ENCODE assay signal across 17 cellular contexts in the genomic region with DNA sequence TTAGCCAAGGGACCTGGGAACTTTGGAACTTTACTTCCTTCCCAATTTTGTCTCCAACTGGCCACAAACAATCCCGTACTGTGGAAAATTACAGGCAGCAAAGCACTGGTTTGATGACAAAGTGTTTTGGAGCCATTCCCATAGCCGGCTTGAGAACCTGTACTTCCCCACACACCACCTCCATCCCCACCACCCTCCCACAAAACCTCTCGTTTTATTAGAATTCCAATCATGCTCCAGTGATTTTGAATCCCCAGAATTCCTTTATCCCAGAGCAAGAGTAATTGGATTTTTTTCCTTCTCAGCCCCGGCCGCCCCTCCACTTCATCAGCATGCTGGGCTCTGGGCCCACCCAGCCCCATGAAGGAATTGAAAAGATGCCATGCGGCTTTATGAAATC.
DNase-seq lines count a peak whose midpoint lies in the region; ATAC-seq and TF ChIP-seq lines count a peak whose summit lies in the region.
"Had no signal": no experiment of that assay in that cellular context is flagged by ENCODE, and none has a peak within 500 bp of the region (broad histone marks: within the 10 kb centered on the region; RNA-seq: fewer than 3 reads in every experiment).

No MANE protein-coding gene starts in this region.

- H3K36me3 Mint-ChIP-seq in neural progenitor cell = no peaks in the 10 kb centered on the region

- no peaks in the 10 kb centered on the region for H3K36me3 ChIP-seq in neural progenitor cell
- H3K36me3 ChIP-seq: gastrocnemius medialis had no signal

- H4K20me1 ChIP-seq in neural progenitor cell (ENCODE audit: low read depth) = no peaks in the 10 kb centered on the region

- ATAC-seq in GM21529 (IDR thresholded peaks at IDR 0.05; ENCODE audit: unreplicated experiment) (no peak), Right ventricle myocardium inferior (no peak)
- ATAC-seq: gastrocnemius medialis, psoas muscle had no signal

- intact Hi-C loops in Right ventricle myocardium inferior (cut with DNase I) = no loop called here

- no peak overlapping the region for H3K4me3 Mint-ChIP-seq in neural progenitor cell
- H3K4me3 Mint-ChIP-seq: naive B cell; stimulated activated naive CD8-positive, alpha-beta T cell treated with anti-CD3 and anti-CD28 coated beads, Interleukin-15, Interleukin-2, amounts not matched to agents 100 ng/mL and 50 ng/mL, for 24 hours had no signal

- H2AFZ ChIP-seq in neural progenitor cell (replicated peaks) = no peak overlapping the region

- H3K9ac ChIP-seq in neural progenitor cell = no peak overlapping the region

- DNase-seq in AG09309 (ENCODE audit: low read depth) (peak; percentile 93), HT1080 (ENCODE audit: low read depth) (peak; percentile 32), amniotic epithelial cell (ENCODE audit: low read depth) (peak; percentile 13), neural progenitor cell (ENCODE audit: low spot score) (peak; percentile 73), erythroblast (lab: John Stamatoyannopoulos, UW) (no peak), Right ventricle myocardium inferior (ENCODE audit: missing footprints) (no peak)
- no peak for DNase-seq in activated CD4-positive, CD25-positive, alpha-beta regulatory T cell treated with anti-CD3 and anti-CD28 coated beads, Interleukin-2, amount 50 U/mL, for 72 hours
- DNase-seq: gastrocnemius medialis; H7; naive B cell; NCI-H1930; NCI-H524 treated with DMSO at 0.1 percent for 48 hours; psoas muscle; stimulated activated CD4-positive, alpha-beta T cell treated with anti-CD3 and anti-CD28 coated beads, Interleukin-15, amount 100 ng/mL, for 24 hours had no signal

- no peak for TF ChIP-seq POLR2A in erythroblast (IDR thresholded peaks at IDR 0.05; ENCODE audit: low read length)

- no peaks in the 10 kb centered on the region for H3K27me3 ChIP-seq in neural progenitor cell
- H3K27me3 ChIP-seq: gastrocnemius medialis had no signal

- peaks cover 2% of the 10 kb centered on the region for H3K27me3 Mint-ChIP-seq in neural progenitor cell (ENCODE audit: insufficient read depth, low read depth)
- H3K27me3 Mint-ChIP-seq: naive B cell; stimulated activated naive CD8-positive, alpha-beta T cell treated with anti-CD3 and anti-CD28 coated beads, Interleukin-15, Interleukin-2, amounts not matched to agents 100 ng/mL and 50 ng/mL, for 24 hours had no signal

- peak overlapping the region; percentile 65 for H3K27ac ChIP-seq in neural progenitor cell
- H3K27ac ChIP-seq: gastrocnemius medialis, psoas muscle had no signal

- no peaks in the 10 kb centered on the region for H3K9me3 ChIP-seq in neural progenitor cell (ENCODE audit: low read depth)
- H3K9me3 ChIP-seq: gastrocnemius medialis, psoas muscle had no signal

- H3K4me3 ChIP-seq in AG09309 (ENCODE audit: control insufficient read depth, low read depth, low read length) (no peak overlapping the region), neural progenitor cell (no peak overlapping the region)
- H3K4me3 ChIP-seq: gastrocnemius medialis, psoas muscle had no signal

- no peaks in the 10 kb centered on the region for H3K79me2 ChIP-seq in neural progenitor cell (ENCODE audit: low read depth)

- H3K27ac Mint-ChIP-seq in neural progenitor cell = peak overlapping the region; percentile 44
- H3K27ac Mint-ChIP-seq: activated T-helper 2 cell treated with anti-CD3 and anti-CD28 coated beads, Interferon-gamma antibody, Interleukin-2, Interleukin-4, amounts not matched to agents 10 μg/mL and 5 μg/mL and 100 μg/mL, durations not matched to agents 14 hours and 24 hours and 36 hours; naive B cell; stimulated activated naive CD8-positive, alpha-beta T cell treated with anti-CD3 and anti-CD28 coated beads, Interleukin-15, Interleukin-2, amounts not matched to agents 100 ng/mL and 50 ng/mL, for 24 hours had no signal

- H3K9me3 Mint-ChIP-seq in neural progenitor cell = no peaks in the 10 kb centered on the region
- H3K9me3 Mint-ChIP-seq: activated T-helper 2 cell treated with anti-CD3 and anti-CD28 coated beads, Interferon-gamma antibody, Interleukin-2, Interleukin-4, amounts not matched to agents 10 μg/mL and 5 μg/mL and 100 μg/mL, durations not matched to agents 14 hours and 24 hours and 36 hours; naive B cell; stimulated activated naive CD8-positive, alpha-beta T cell treated with anti-CD3 and anti-CD28 coated beads, Interleukin-15, Interleukin-2, amounts not matched to agents 100 ng/mL and 50 ng/mL, for 24 hours had no signal

- TF ChIP-seq CTCF in AG09309 (IDR thresholded peaks at IDR 0.05; ENCODE audit: control insufficient read depth, insufficient read depth, low read depth, low read length, missing control alignments) (no peak), neural progenitor cell (IDR thresholded peaks at IDR 0.05) (no peak)

- H3K4me1 Mint-ChIP-seq in neural progenitor cell = peaks cover 64% of the 10 kb centered on the region

- H3K4me1 ChIP-seq in neural progenitor cell = peaks cover 51% of the 10 kb centered on the region
- H3K4me1 ChIP-seq: gastrocnemius medialis, psoas muscle had no signal

- H3K4me2 ChIP-seq in neural progenitor cell = peak overlapping the region; percentile 53

- H3F3A ChIP-seq in neural progenitor cell (ENCODE audit: low read depth) = peaks cover 16% of the 10 kb centered on the region

Comparison
In these comparisons a context has a peak if more than half of its experiments do, and no peak if none do; other contexts are left out.
1. DNase-seq: peak in AG09309 (single experiment), HT1080 (single experiment), amniotic epithelial cell (single experiment) and neural progenitor cell (single experiment); none in activated CD4-positive, CD25-positive, alpha-beta regulatory T cell treated with anti-CD3 and anti-CD28 coated beads, Interleukin-2, amount 50 U/mL, for 72 hours (single experiment), erythroblast (0 of 2) and Right ventricle myocardium inferior (single experiment).